Comparison of ENCODE assay signal across 8 cellular contexts in genomic region chr5:217860-218456, GRCh38. TPM values are rescaled to one million over a fixed set of nuclear protein-coding genes. Genes with fewer than 3 reads are reported as not detected.
DNase-seq lines count a peak whose midpoint lies in the region; TF ChIP-seq lines count a peak whose summit lies in the region.

A gene with protein sequence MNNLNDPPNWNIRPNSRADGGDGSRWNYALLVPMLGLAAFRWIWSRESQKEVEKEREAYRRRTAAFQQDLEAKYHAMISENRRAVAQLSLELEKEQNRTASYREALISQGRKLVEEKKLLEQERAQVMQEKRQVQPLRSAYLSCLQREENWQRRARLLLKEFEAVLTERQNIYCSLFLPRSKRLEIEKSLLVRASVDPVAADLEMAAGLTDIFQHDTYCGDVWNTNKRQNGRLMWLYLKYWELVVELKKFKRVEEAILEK (minus strand): TSS chr5:218153. CDS start chr5:216849, 1,304 bp downstream.
Gene SDHA, plus strand, starts transcription at chr5:218320. Its CDS starts 36 bp downstream, at chr5:218356.

- H3K27me3 Mint-ChIP-seq in HFFc6 (ENCODE audit: insufficient read depth) = peaks cover 2% of the 10 kb centered on the region; the same call in 1 of the 2 replicates
- no peaks in the 10 kb centered on the region for H3K27me3 Mint-ChIP-seq in activated naive CD4-positive, alpha-beta T cell treated with anti-CD3 and anti-CD28 coated beads for 36 hours (ENCODE audit: low read depth)

- POLR2A ChIA-PET in GM10248 (lab: Yijun Ruan, JAX) = no interaction called here

- no peaks in the 10 kb centered on the region for H3K9me3 ChIP-seq in SJSA1 (replicated peaks)

- H3K36me3 Mint-ChIP-seq in HFFc6 (ENCODE audit: low read depth) = peaks cover 28% of the 10 kb centered on the region
- H3K36me3 Mint-ChIP-seq in activated naive CD4-positive, alpha-beta T cell treated with anti-CD3 and anti-CD28 coated beads for 36 hours (ENCODE audit: low read depth) = peaks cover 19% of the 10 kb centered on the region

- H3K27me3 ChIP-seq in SJSA1 (replicated peaks) = no peaks in the 10 kb centered on the region

- intact Hi-C loops in activated naive CD4-positive, alpha-beta T cell treated with anti-CD3 and anti-CD28 coated beads for 36 hours (cut with micrococcal nuclease) = loop anchor here (1.0 to 5.0 kb wide), 4 partner anchors 30 to 254 kb away; partner anchors contain the start of gene PDCD6

- H3K4me1 Mint-ChIP-seq in HFFc6 (ENCODE audit: low read depth) = peaks cover 54% of the 10 kb centered on the region
- H3K4me1 Mint-ChIP-seq in activated naive CD4-positive, alpha-beta T cell treated with anti-CD3 and anti-CD28 coated beads for 36 hours (ENCODE audit: low read depth) = peaks cover 60% of the 10 kb centered on the region

- H3K4me3 Mint-ChIP-seq in HFFc6 = peak within 1 kb of the TSS; percentile 96
- peak within 1 kb of the TSS; percentile 92 for H3K4me3 Mint-ChIP-seq in activated naive CD4-positive, alpha-beta T cell treated with anti-CD3 and anti-CD28 coated beads for 36 hours

- H3K4me1 ChIP-seq in SJSA1 (replicated peaks) = peaks cover 11% of the 10 kb centered on the region

- DNase-seq in GM10248 (ENCODE audit: extremely low spot score) = peak; percentile 100
- peak; percentile 81 for DNase-seq in HFFc6
- DNase-seq in NAMALWA (ENCODE audit: low spot score) = peak; percentile 99
- DNase-seq in SJSA1 (ENCODE audit: low read depth in 1 of 2, low spot score in 2 of 2) = peak; percentile 94 to 96
- peak; percentile 94 for DNase-seq in activated naive CD4-positive, alpha-beta T cell treated with anti-CD3 and anti-CD28 coated beads for 36 hours
- peak; percentile 100 for DNase-seq in germinal center (ENCODE audit: low spot score)
- peak; percentile 34 for DNase-seq in non-pigmented ciliary epithelial cell (ENCODE audit: low read depth)
- peak; percentile 42 to 97 (median 89) for DNase-seq in substantia nigra (lab: John Stamatoyannopoulos, UW)

- peak; percentile 37 for TF ChIP-seq CTCF in GM10248 (IDR thresholded peaks at IDR 0.05; ENCODE audit: control extremely low read depth, extremely low read depth, low read depth, missing control alignments)
- TF ChIP-seq CTCF in HFFc6 (IDR thresholded peaks at IDR 0.05) = peak; percentile 70

- CTCF ChIA-PET in GM10248 (lab: Yijun Ruan, JAX) = interaction anchor here (0.7 to 2.8 kb wide), 7 partner anchors 8 to 30 kb away, joined by 3 to 17 read pairs (median 5); no protein-coding TSS in a partner anchor
- CTCF ChIA-PET in activated naive CD4-positive, alpha-beta T cell treated with anti-CD3 and anti-CD28 coated beads for 36 hours (lab: Charles Lee) = interaction anchor here (0.9 to 2.6 kb wide), 2 partner anchors 17 to 30 kb away, joined by 4 to 13 read pairs; no protein-coding TSS in a partner anchor

- peak within 1 kb of the TSS; percentile 83 for H3K4me3 ChIP-seq in SJSA1

- peak within 1 kb of the TSS; percentile 90 for H3K27ac Mint-ChIP-seq in HFFc6
- H3K27ac Mint-ChIP-seq in activated naive CD4-positive, alpha-beta T cell treated with anti-CD3 and anti-CD28 coated beads for 36 hours = peak within 1 kb of the TSS; percentile 86

- H3K27ac ChIP-seq in SJSA1 = peak within 1 kb of the TSS; percentile 30
- peak within 1 kb of the TSS; percentile 69 for H3K27ac ChIP-seq in substantia nigra (ENCODE audit: low read depth, low read length, poor library complexity, severe bottlenecking)

- H3K36me3 ChIP-seq in SJSA1 = peaks cover 19% of the 10 kb centered on the region

- H3K9me3 Mint-ChIP-seq in HFFc6 = no peaks in the 10 kb centered on the region
- no peaks in the 10 kb centered on the region for H3K9me3 Mint-ChIP-seq in activated naive CD4-positive, alpha-beta T cell treated with anti-CD3 and anti-CD28 coated beads for 36 hours

RNA-seq across cellular contexts. Expression of the first gene that starts in this region (rescaled TPM):
- 1 to 10 TPM; 4.5 to 6.6 (median 6.2) TPM for total RNA-seq in HFFc6 (2021; fragmentation: NEBNext Ultra II Directional; extraction: Animal tissue kit (Norgen Biotek cat#: 25700))
- total RNA-seq in SJSA1 (2014; rRNA removed; shearing (Covaris generic)) = 3.6 and 4.0 TPM in 2 replicates
- total RNA-seq in activated naive CD4-positive, alpha-beta T cell treated with anti-CD3 and anti-CD28 coated beads for 36 hours = 1 to 10 TPM; 3.6 to 4.0 TPM

RNA-seq across cellular contexts. Expression of gene SDHA, which starts in this region (rescaled TPM):
- 100 to 1,000 TPM in 4 of 6 experiments, 10 to 100 TPM in 2; 92.5 to 114 (median 109) TPM for total RNA-seq in HFFc6 (2021; fragmentation: NEBNext Ultra II Directional; extraction: Animal tissue kit (Norgen Biotek cat#: 25700))
- total RNA-seq in SJSA1 (2014; rRNA removed; shearing (Covaris generic)) = 57.1 and 63.5 TPM in 2 replicates
- 100 to 1,000 TPM; 133 to 136 TPM for total RNA-seq in activated naive CD4-positive, alpha-beta T cell treated with anti-CD3 and anti-CD28 coated beads for 36 hours

Comparison
In these comparisons a context has a peak if more than half of its experiments do, and no peak if none do; other contexts are left out.
1. Peak in every context shown above with its lines: DNase-seq, H3K4me3 ChIP-seq and H3K27ac ChIP-seq.
2. DNase-seq: peak in every context shown above with its lines; median percentile 100 in GM10248; 100 in germinal center; 99 in NAMALWA; 95 in SJSA1; 94 in activated naive CD4-positive, alpha-beta T cell treated with anti-CD3 and anti-CD28 coated beads for 36 hours; 89 in substantia nigra; 81 in HFFc6; 34 in non-pigmented ciliary epithelial cell.